ENCODE assay signal across 13 cellular contexts in genomic region chr4:186942745-186943606, GRCh38.
DNase-seq lines count a peak whose midpoint lies in the region; ATAC-seq, FAIRE-seq and TF ChIP-seq lines count a peak whose summit lies in the region.
"Had no signal": no experiment of that assay in that cellular context is flagged by ENCODE, and none has a peak within 500 bp of the region (broad histone marks: within the 10 kb centered on the region; RNA-seq: fewer than 3 reads in every experiment).

No MANE protein-coding gene starts in this region.

- TF ChIP-seq RAD21 in HepG2 (CRISPR knock-in tag; IDR thresholded peaks at IDR 0.05) = no peak

- no peak overlapping the region for H3K4me3 ChIP-seq in HepG2 (replicated peaks in 1 of 3; ENCODE audit: insufficient read depth in 1 of 3, low read depth in 2 of 3, low read length in 3 of 3)
- H3K4me3 ChIP-seq in right lobe of liver = no peak overlapping the region
- no peak overlapping the region for H3K4me3 ChIP-seq in kidney (ENCODE audit: low read length in 2 of 2)
- H3K4me3 ChIP-seq in tibial artery = no peak overlapping the region
- H3K4me3 ChIP-seq: GM23338 had no signal

- intact Hi-C loops in HepG2 (cut with micrococcal nuclease; ENCODE audit: unreplicated experiment) (no loop called here), right lobe of liver (cut with DNase I) (no loop called here), kidney (cut with DNase I) (no loop called here), tibial artery (cut with DNase I; ENCODE audit: low total_unique reads) (loop anchor here (10.0 kb wide), 1 partner anchor 208 kb away; no protein-coding TSS in a partner anchor), head of caudate nucleus (cut with DNase I) (no loop called here)

- no peaks in the 10 kb centered on the region for H3K36me3 Mint-ChIP-seq in WTC11
- no peaks in the 10 kb centered on the region for H3K36me3 Mint-ChIP-seq in activated CD8-positive, alpha-beta memory T cell treated with anti-CD3 and anti-CD28 coated beads, Interleukin-2, amount 10 ng/mL, durations not matched to agents 7 days and 5 days

- no peaks in the 10 kb centered on the region for H4K20me1 ChIP-seq in HepG2 (ENCODE audit: insufficient read depth, low read length)

- H3K27me3 ChIP-seq in HepG2 (ENCODE audit: control insufficient read depth in 1 of 2, insufficient read depth in 2 of 2, low read length in 2 of 2) = peaks cover 0 to 6% of the 10 kb centered on the region in 2 experiments; a peak in 1 of 5 replicates
- no peaks in the 10 kb centered on the region for H3K27me3 ChIP-seq in right lobe of liver
- no peaks in the 10 kb centered on the region for H3K27me3 ChIP-seq in tibial artery

- no peaks in the 10 kb centered on the region for H3K79me2 ChIP-seq in HepG2 (ENCODE audit: insufficient read depth, low read length)

- peak overlapping the region; percentile 44 for H3K4me2 ChIP-seq in HepG2 (ENCODE audit: low read depth, low read length)
- H3K4me2 ChIP-seq: GM23338, KMS-11 had no signal

- TF ChIP-seq CTCF in HepG2 (CRISPR knock-in tag; IDR thresholded peaks at IDR 0.05) (no peak), right lobe of liver (IDR thresholded peaks at IDR 0.05) (no peak), WTC11 (IDR thresholded peaks at IDR 0.05) (no peak), kidney (IDR thresholded peaks at IDR 0.05; ENCODE audit: borderline replicate concordance, extremely low read depth, insufficient read depth) (peak; percentile 10), tibial artery (IDR thresholded peaks at IDR 0.05) (no peak)

- ATAC-seq in HepG2 (no peak), right lobe of liver (no peak), WTC11 (no peak), GM18870 (IDR thresholded peaks at IDR 0.05; ENCODE audit: unreplicated experiment) (no peak)
- ATAC-seq in activated CD8-positive, alpha-beta memory T cell treated with anti-CD3 and anti-CD28 coated beads, Interleukin-2, amount 10 ng/mL, durations not matched to agents 7 days and 5 days = no peak
- ATAC-seq: GM23338 had no signal

- H3K36me3 ChIP-seq in HepG2 (replicated peaks in 1 of 2; ENCODE audit: control insufficient read depth in 1 of 2, insufficient read depth in 2 of 2, low read length in 2 of 2) (no peaks in the 10 kb centered on the region), right lobe of liver (no peaks in the 10 kb centered on the region), kidney (ENCODE audit: control insufficient read depth in 1 of 2, insufficient read depth in 2 of 2, low read length in 2 of 2) (no peaks in the 10 kb centered on the region), tibial artery (no peaks in the 10 kb centered on the region)

- no peaks in the 10 kb centered on the region for H3K9me3 Mint-ChIP-seq in WTC11
- H3K9me3 Mint-ChIP-seq in activated CD8-positive, alpha-beta memory T cell treated with anti-CD3 and anti-CD28 coated beads, Interleukin-2, amount 10 ng/mL, durations not matched to agents 7 days and 5 days (ENCODE audit: low read depth) = peaks cover 3% of the 10 kb centered on the region
- H3K9me3 Mint-ChIP-seq: GM23338 had no signal

- H3K27ac ChIP-seq in HepG2 (ENCODE audit: extremely low read length, insufficient read depth, low read length) = no peak overlapping the region
- no peak overlapping the region for H3K27ac ChIP-seq in right lobe of liver
- H3K27ac ChIP-seq in kidney (ENCODE audit: low read depth in 2 of 2, low read length in 2 of 2) = no peak overlapping the region
- no peak overlapping the region for H3K27ac ChIP-seq in tibial artery
- H3K27ac ChIP-seq: C4-2B, KMS-11 had no signal

- in situ Hi-C loops in HepG2 (cut with HindIII; ENCODE audit: extremely low pct_ligation_motif_present, low pct_unique_long_range_greater_than_20kb) = loop anchor here (25.0 kb wide), 1 partner anchor 206 kb away; no protein-coding TSS in a partner anchor

- H3K27me3 Mint-ChIP-seq in WTC11 (ENCODE audit: low read depth) = no peaks in the 10 kb centered on the region
- no peaks in the 10 kb centered on the region for H3K27me3 Mint-ChIP-seq in activated CD8-positive, alpha-beta memory T cell treated with anti-CD3 and anti-CD28 coated beads, Interleukin-2, amount 10 ng/mL, durations not matched to agents 7 days and 5 days

- peaks cover 68% of the 10 kb centered on the region for H3K4me1 ChIP-seq in HepG2 (ENCODE audit: insufficient read depth, low read length)
- H3K4me1 ChIP-seq in right lobe of liver = peaks cover 0 to 14% (median 5%) of the 10 kb centered on the region in 4 donors
- peaks cover 0 to 2% of the 10 kb centered on the region in 2 donors for H3K4me1 ChIP-seq in kidney (ENCODE audit: control insufficient read depth in 1 of 2, insufficient read depth in 1 of 2, low read depth in 1 of 2, low read length in 2 of 2)
- H3K4me1 ChIP-seq in tibial artery = peaks cover 0 to 6% (median 0%) of the 10 kb centered on the region in 4 donors

- H3K4me1 Mint-ChIP-seq in WTC11 = peaks cover 30% of the 10 kb centered on the region
- H3K4me1 Mint-ChIP-seq in activated CD8-positive, alpha-beta memory T cell treated with anti-CD3 and anti-CD28 coated beads, Interleukin-2, amount 10 ng/mL, durations not matched to agents 7 days and 5 days = no peaks in the 10 kb centered on the region

- H3K9ac ChIP-seq in HepG2 (ENCODE audit: insufficient read depth, low read depth, low read length) (no peak overlapping the region; the same call in 1 of the 2 replicates), kidney (ENCODE audit: low read length in 2 of 2) (no peak overlapping the region)
- H3K9ac ChIP-seq: KMS-11 had no signal

- DNase-seq in HepG2 (ENCODE audit: low spot score) = no peak
- no peak for DNase-seq in right lobe of liver
- no peak for DNase-seq in WTC11 (ENCODE audit: low spot score)
- peak; percentile 81 for DNase-seq in kidney
- no peak for DNase-seq in tibial artery
- DNase-seq in head of caudate nucleus = no peak
- no peak for DNase-seq in activated CD8-positive, alpha-beta memory T cell treated with anti-CD3 and anti-CD28 coated beads, Interleukin-2, amount 10 ng/mL, durations not matched to agents 7 days and 5 days
- DNase-seq: activated CD8-positive, alpha-beta memory T cell treated with anti-CD3 and anti-CD28 coated beads for 24 hours; T-helper 2 cell had no signal

- FAIRE-seq in HepG2 (lab: Jason Lieb, UNC) (no peak), kidney (lab: Jason Lieb, UNC) (no peak)

- TF ChIP-seq POLR2A in HepG2 (IDR thresholded peaks at IDR 0.05; ENCODE audit: insufficient read depth in 1 of 2, low read depth in 2 of 2, low read length in 2 of 2) = no peak
- no peak for TF ChIP-seq POLR2A in right lobe of liver (IDR thresholded peaks at IDR 0.05)

- POLR2A ChIA-PET in HepG2 (lab: Yijun Ruan, JAX) (no interaction called here), WTC11 (lab: Charles Lee) (no interaction called here)

- H3K27ac Mint-ChIP-seq in WTC11 = no peak overlapping the region
- no peak overlapping the region for H3K27ac Mint-ChIP-seq in activated CD8-positive, alpha-beta memory T cell treated with anti-CD3 and anti-CD28 coated beads, Interleukin-2, amount 10 ng/mL, durations not matched to agents 7 days and 5 days
- H3K27ac Mint-ChIP-seq: GM23338 had no signal

- CTCF ChIA-PET in HepG2 (lab: Yijun Ruan, JAX; ENCODE audit: low intra/inter-chr PET ratio, low total read pairs) = no interaction called here
- CTCF ChIA-PET in WTC11 (lab: Charles Lee) = no interaction called here
- CTCF ChIA-PET in activated CD8-positive, alpha-beta memory T cell treated with anti-CD3 and anti-CD28 coated beads, Interleukin-2, amount 10 ng/mL, durations not matched to agents 7 days and 5 days (lab: Charles Lee) = no interaction called here

- no peak overlapping the region for H2AFZ ChIP-seq in HepG2 (ENCODE audit: low read length)
- H2AFZ ChIP-seq: GM23338 had no signal

- whole genome bisulfite sequencing in HepG2 (ENCODE audit: low lambda C conversion rate) = 24% methylated on average over 6 of the region's 7 CpGs
- WGBS in right lobe of liver (ENCODE audit: insufficient coverage, low coverage, low lambda C conversion rate, missing lambda C conversion rate) = 60% methylated on average over 6 of the region's 7 CpGs

- no peak overlapping the region for H3K4me3 Mint-ChIP-seq in WTC11
- H3K4me3 Mint-ChIP-seq in activated CD8-positive, alpha-beta memory T cell treated with anti-CD3 and anti-CD28 coated beads, Interleukin-2, amount 10 ng/mL, durations not matched to agents 7 days and 5 days = no peak overlapping the region
- H3K4me3 Mint-ChIP-seq: GM23338 had no signal

- H3K9me3 ChIP-seq in HepG2 (ENCODE audit: low read length) (no peaks in the 10 kb centered on the region), right lobe of liver (no peaks in the 10 kb centered on the region), kidney (ENCODE audit: control insufficient read depth in 1 of 2, low read length in 2 of 2) (no peaks in the 10 kb centered on the region), tibial artery (no peaks in the 10 kb centered on the region)

- TF ChIP-seq EP300 in HepG2 (IDR thresholded peaks at IDR 0.05; ENCODE audit: low read depth in 2 of 2, low read length in 2 of 2) (no peak), HepG2 (CRISPR knock-in tag; IDR thresholded peaks at IDR 0.05; ENCODE audit: borderline replicate concordance) (no peak)

- BruUV-seq in HepG2 (replicated peaks; lab: Mats Ljungman, UMichigan) = no TSS peak

TF ChIP-seq in HepG2, 621 proteins besides CTCF, POLR2A, EP300 and RAD21 (continues in another document):
- no peak for TF ChIP-seq TGIF2 (CRISPR knock-in tag; IDR thresholded peaks at IDR 0.05)
- TF ChIP-seq ZNF235 (CRISPR knock-in tag; IDR thresholded peaks at IDR 0.05; ENCODE audit: borderline replicate concordance) = no peak

TF ChIP-seq in WTC11, 78 proteins besides CTCF, POLR2A, EP300 and RAD21 (continues in another document):
- TF ChIP-seq USF2 (CRISPR knock-in tag; IDR thresholded peaks at IDR 0.05) (0 out of 2 replicates have a peak, but pooled peaks have one; percentile 15), ZNF121 (CRISPR knock-in tag; IDR thresholded peaks at IDR 0.05) (no peak), IRF2 (CRISPR knock-in tag; IDR thresholded peaks at IDR 0.05; ENCODE audit: borderline replicate concordance, low read depth) (no peak), GABPB1 (CRISPR knock-in tag; IDR thresholded peaks at IDR 0.05) (peak; percentile 43)

Comparison
In these comparisons a context has a peak if more than half of its experiments do, and no peak if none do; other contexts are left out.
1. Of the 50 proteins assayed by ChIP-seq in both HepG2 and WTC11: peak only in HepG2: none; only in WTC11: GABPB1; in both: none; in neither: 48; mixed calls (peak in some experiments, not most) for 1.